In genomic region chr2:237617305-237617982, GRCh38 we compare ENCODE assay signal across 13 cellular contexts. TPM values are rescaled to one million over a fixed set of nuclear protein-coding genes. Genes with fewer than 3 reads are reported as not detected.
A peak's percentile ranks its signal among the peaks of the same experiment; 100 is the strongest.
DNase-seq lines count a peak whose midpoint lies in the region; ATAC-seq and TF ChIP-seq lines count a peak whose summit lies in the region.
"Had no signal": no experiment of that assay in that cellular context is flagged by ENCODE, and none has a peak within 500 bp of the region (broad histone marks: within the 10 kb centered on the region; RNA-seq: fewer than 3 reads in every experiment).

No MANE protein-coding gene starts in this region.

- no peaks in the 10 kb centered on the region for H3K27me3 Mint-ChIP-seq in activated T-cell treated with anti-CD3 and anti-CD28 coated beads, Interleukin-2, amount 50 U/mL, for 72 hours (ENCODE audit: low read depth)
- H3K27me3 Mint-ChIP-seq in activated T-cell treated with anti-CD3 and anti-CD28 coated beads, Interleukin-2, amount 50 U/mL, for 24 hours: no peaks in the 10 kb centered on the region

- TF ChIP-seq POLR2A in transverse colon (IDR thresholded peaks at IDR 0.05): no peak

- no peaks in the 10 kb centered on the region for H3K9me3 Mint-ChIP-seq in activated T-cell treated with anti-CD3 and anti-CD28 coated beads, Interleukin-2, amount 50 U/mL, for 72 hours
- H3K9me3 Mint-ChIP-seq in activated T-cell treated with anti-CD3 and anti-CD28 coated beads, Interleukin-2, amount 50 U/mL, for 24 hours: no peaks in the 10 kb centered on the region

- no peak for TF ChIP-seq CTCF in transverse colon (IDR thresholded peaks at IDR 0.05)

- H3K4me3 ChIP-seq in adipocyte (ENCODE audit: low read length): no peak overlapping the region
- H3K4me3 ChIP-seq in transverse colon: no peak overlapping the region

- DNase-seq in activated T-cell treated with anti-CD3 and anti-CD28 coated beads, Interleukin-2, amount 50 U/mL, for 72 hours: no peak
- no peak for DNase-seq in activated T-cell treated with anti-CD3 and anti-CD28 coated beads, Interleukin-2, amount 50 U/mL, for 24 hours
- DNase-seq in adipocyte (ENCODE audit: low read depth) (no peak), myocyte (ENCODE audit: low read depth) (peak; percentile 86), transverse colon (no peak), posterior vena cava (ENCODE audit: low spot score) (no peak)
- DNase-seq: effector CD4-positive, alpha-beta T cell had no signal

- H3K27me3 ChIP-seq in adipocyte (replicated peaks; ENCODE audit: control insufficient read depth, insufficient read depth, low read length) (no peaks in the 10 kb centered on the region), transverse colon (no peaks in the 10 kb centered on the region)

- peak overlapping the region; percentile 22 to 69 for H3K4me3 Mint-ChIP-seq in activated T-cell treated with anti-CD3 and anti-CD28 coated beads, Interleukin-2, amount 50 U/mL, for 72 hours
- H3K4me3 Mint-ChIP-seq in activated T-cell treated with anti-CD3 and anti-CD28 coated beads, Interleukin-2, amount 50 U/mL, for 24 hours: no peak overlapping the region

- H3K36me3 ChIP-seq in adipocyte (ENCODE audit: control insufficient read depth, insufficient read depth, low read length, severe bottlenecking): no peaks in the 10 kb centered on the region
- H3K36me3 ChIP-seq in transverse colon: no peaks in the 10 kb centered on the region

- intact Hi-C loops in transverse colon (cut with DNase I; ENCODE audit: low total_unique reads): no loop called here
- intact Hi-C loops in posterior vena cava (cut with DNase I): loop anchor here in 1 of 2 donors (5.0 kb wide), 1 partner anchor 50 kb away; no protein-coding TSS in a partner anchor

- peaks cover 18% of the 10 kb centered on the region for H3K4me1 Mint-ChIP-seq in activated T-cell treated with anti-CD3 and anti-CD28 coated beads, Interleukin-2, amount 50 U/mL, for 72 hours (ENCODE audit: low read depth)
- H3K4me1 Mint-ChIP-seq in activated T-cell treated with anti-CD3 and anti-CD28 coated beads, Interleukin-2, amount 50 U/mL, for 24 hours (ENCODE audit: low read depth): peaks cover 31% of the 10 kb centered on the region

- H3K36me3 Mint-ChIP-seq in activated T-cell treated with anti-CD3 and anti-CD28 coated beads, Interleukin-2, amount 50 U/mL, for 72 hours (ENCODE audit: insufficient read depth in 2 of 2): no peaks in the 10 kb centered on the region
- H3K36me3 Mint-ChIP-seq in activated T-cell treated with anti-CD3 and anti-CD28 coated beads, Interleukin-2, amount 50 U/mL, for 24 hours (ENCODE audit: low read depth): no peaks in the 10 kb centered on the region

- no peak for TF ChIP-seq EP300 in transverse colon (IDR thresholded peaks at IDR 0.05; ENCODE audit: low read depth)

- ATAC-seq in activated T-cell treated with anti-CD3 and anti-CD28 coated beads, Interleukin-2, amount 50 U/mL, for 72 hours (replicated peaks in 1 of 2): no peak
- ATAC-seq in HG03342 (IDR thresholded peaks at IDR 0.05; ENCODE audit: unreplicated experiment): no peak
- ATAC-seq in GM18861 (IDR thresholded peaks at IDR 0.05; ENCODE audit: unreplicated experiment): no peak
- ATAC-seq: HepG2 had no signal

- H3K27ac Mint-ChIP-seq in activated T-cell treated with anti-CD3 and anti-CD28 coated beads, Interleukin-2, amount 50 U/mL, for 72 hours: no peak overlapping the region
- H3K27ac Mint-ChIP-seq in activated T-cell treated with anti-CD3 and anti-CD28 coated beads, Interleukin-2, amount 50 U/mL, for 24 hours: no peak overlapping the region

- H3K4me1 ChIP-seq in adipocyte (ENCODE audit: control insufficient read depth, insufficient read depth, low read length) (peaks cover 28% of the 10 kb centered on the region), transverse colon (peaks cover 6 to 24% (median 15%) of the 10 kb centered on the region in 4 donors)

- WGBS in transverse colon (ENCODE audit: low coverage in 1 of 2), 2 donors: 66 to 68% methylated on average over 4 to 10 of the region's 10 CpGs

- in situ Hi-C loops in transverse colon (cut with MboI; ENCODE audit: low pct_ligation_motif_present in 1 of 4, low pct_unique_long_range_greater_than_20kb in 1 of 4, low sequenced_read_pairs in 3 of 4): no loop called here

- peak overlapping the region; percentile 79 for H3K9ac ChIP-seq in adipocyte (ENCODE audit: low read length)
- H3K9ac ChIP-seq: parathyroid adenoma had no signal

- H3K9me3 ChIP-seq in adipocyte (ENCODE audit: control insufficient read depth, low read length) (no peaks in the 10 kb centered on the region), transverse colon (no peaks in the 10 kb centered on the region)

- H3K27ac ChIP-seq in transverse colon: peak overlapping the region; percentile 63 to 83 (median 76)
- H3K27ac ChIP-seq: parathyroid adenoma had no signal

RNA-seq across cellular contexts. Expression of gene LRRFIP1, which starts 9.9 kb away (rescaled TPM):
- 100 to 1,000 TPM; 198 to 239 TPM for total RNA-seq in activated T-cell treated with anti-CD3 and anti-CD28 coated beads, Interleukin-2, amount 50 U/mL, for 72 hours
- 158 and 166 TPM in 2 replicates for total RNA-seq in myocyte
- 113 TPM for polyA plus RNA-seq in myocyte (2012)
- total RNA-seq in transverse colon: 100 to 1,000 TPM in 3 of 4 donors, 10 to 100 TPM in 1; 98.5 to 147 (median 122) TPM
- 100 to 1,000 TPM; 180 to 357 TPM for total RNA-seq in posterior vena cava

RNA-seq across cellular contexts. Expression of gene RAB17, which starts 26.9 kb away (rescaled TPM):
- under 1 TPM in 1 of 2 donors, not detected in 1; 0.09 TPM for total RNA-seq in activated T-cell treated with anti-CD3 and anti-CD28 coated beads, Interleukin-2, amount 50 U/mL, for 72 hours
- 0.42 and 5.3 TPM in 2 replicates for total RNA-seq in myocyte
- polyA plus RNA-seq in myocyte (2012): 4.3 TPM
- 100 to 1,000 TPM in 1 of 4 donors, 10 to 100 TPM in 3; 25.1 to 104 (median 65.6) TPM for total RNA-seq in transverse colon
- 1 to 10 TPM; 2.0 to 2.7 TPM for total RNA-seq in posterior vena cava
- total RNA-seq: T-helper 2 cell treated with Interferon-gamma antibody and Interleukin-4, amounts not matched to agents 100 ng/mL and 5 ng/mL, for 36 hours had no signal

RNA-seq across cellular contexts. Expression of gene PRLH, which starts 51.1 kb away (rescaled TPM):
- not detected for total RNA-seq in activated T-cell treated with anti-CD3 and anti-CD28 coated beads, Interleukin-2, amount 50 U/mL, for 72 hours
- not detected in 2 replicates for total RNA-seq in myocyte
- polyA plus RNA-seq in myocyte (2012): not detected
- total RNA-seq in transverse colon: not detected
- total RNA-seq in posterior vena cava: not detected
- total RNA-seq: HepG2; NCI-H460; T-helper 2 cell treated with Interferon-gamma antibody and Interleukin-4, amounts not matched to agents 100 ng/mL and 5 ng/mL, for 36 hours had no signal
- polyA plus RNA-seq: HepG2 had no signal
